8 cellular contexts compared by ENCODE assay signal in genomic region chr5:76403713-76403962, GRCh38. TPM values are rescaled to one million over a fixed set of nuclear protein-coding genes. Genes with fewer than 3 reads are reported as not detected.
DNase-seq lines count a peak whose midpoint lies in the region; TF ChIP-seq lines count a peak whose summit lies in the region.

No MANE protein-coding gene starts in this region.

- DNase-seq in AG04449 (ENCODE audit: low read depth, low spot score) (no peak), HFFc6 (no peak), brain microvascular endothelial cell (no peak), mesothelial cell of epicardium (ENCODE audit: low spot score in 2 of 2, unreplicated experiment in 2 of 2) (peak in 1 of 2 experiments; percentile 72), NCI-H1092 (lab: John Stamatoyannopoulos, UW) (no peak), dermis blood vessel endothelial cell (no peak), GDM1 (lab: John Stamatoyannopoulos, UW) (no peak)
- DNase-seq in NK-92 treated with Interleukin-12 subunit alpha and Interleukin-12 subunit beta, amount 100 ng/mL, for 24 hours (lab: John Stamatoyannopoulos, UW): no peak

- no peaks in the 10 kb centered on the region for H3K36me3 ChIP-seq in brain microvascular endothelial cell (replicated peaks)

- no peak overlapping the region for H3K27ac ChIP-seq in brain microvascular endothelial cell

- peak overlapping the region; percentile 60 for H3K4me3 ChIP-seq in AG04449 (ENCODE audit: low read depth, low read length)
- peak overlapping the region; percentile 60 for H3K4me3 ChIP-seq in brain microvascular endothelial cell (ENCODE audit: low read depth, low read length)

- H3K9me3 Mint-ChIP-seq in HFFc6 (no peaks in the 10 kb centered on the region), mesothelial cell of epicardium (no peaks in the 10 kb centered on the region)

- H3K4me1 Mint-ChIP-seq in HFFc6 (ENCODE audit: low read depth) (peaks cover 12% of the 10 kb centered on the region; the same call in 1 of the 2 replicates), mesothelial cell of epicardium (peaks cover 18% of the 10 kb centered on the region)

- POLR2A ChIA-PET in AG04449 (lab: Yijun Ruan, JAX): no interaction called here

- no peak for TF ChIP-seq CTCF in AG04449 (IDR thresholded peaks at IDR 0.05; ENCODE audit: insufficient read depth, low read length, missing control alignments)
- TF ChIP-seq CTCF in HFFc6 (IDR thresholded peaks at IDR 0.05): no peak
- peak; percentile 17 for TF ChIP-seq CTCF in brain microvascular endothelial cell (IDR thresholded peaks at IDR 0.05; ENCODE audit: low read depth, low read length, missing control alignments)
- TF ChIP-seq CTCF in mesothelial cell of epicardium (IDR thresholded peaks at IDR 0.05; ENCODE audit: unreplicated experiment): no peak

- H3K36me3 Mint-ChIP-seq in HFFc6 (ENCODE audit: low read depth) (no peaks in the 10 kb centered on the region), mesothelial cell of epicardium (no peaks in the 10 kb centered on the region)

- H3K4me3 Mint-ChIP-seq in HFFc6: peak overlapping the region; percentile 86; the same call in 1 of the 2 replicates
- H3K4me3 Mint-ChIP-seq in mesothelial cell of epicardium: peak overlapping the region; percentile 96

- peaks cover 47% of the 10 kb centered on the region for H3K27me3 Mint-ChIP-seq in HFFc6 (ENCODE audit: insufficient read depth)
- H3K27me3 Mint-ChIP-seq in mesothelial cell of epicardium (ENCODE audit: low read depth): no peaks in the 10 kb centered on the region

- in situ Hi-C loops in brain microvascular endothelial cell (cut with HindIII; ENCODE audit: low pct_ligation_motif_present, low sequenced_read_pairs): no loop called here

- H3K27ac Mint-ChIP-seq in HFFc6 (no peak overlapping the region), mesothelial cell of epicardium (no peak overlapping the region)

- peaks cover 29% of the 10 kb centered on the region for H3K27me3 ChIP-seq in brain microvascular endothelial cell (replicated peaks)

- CTCF ChIA-PET in AG04449 (lab: Yijun Ruan, JAX): no interaction called here

RNA-seq across cellular contexts. Expression of gene IQGAP2, which starts 0.6 kb away (rescaled TPM):
- total RNA-seq in HFFc6 (2021; fragmentation: NEBNext Ultra II Directional; extraction: Animal tissue kit (Norgen Biotek cat#: 25700)): under 1 TPM in 5 of 6 experiments, not detected in 1; 0.09 to 0.47 (median 0.21) TPM
- total RNA-seq in mesothelial cell of epicardium (13.9 to 16.0 TPM (median 15.2 TPM) in 3 replicates), dermis blood vessel endothelial cell (2.4 and 2.7 TPM in 2 replicates)
